23 cellular contexts compared by ENCODE assay signal in the genomic region with DNA sequence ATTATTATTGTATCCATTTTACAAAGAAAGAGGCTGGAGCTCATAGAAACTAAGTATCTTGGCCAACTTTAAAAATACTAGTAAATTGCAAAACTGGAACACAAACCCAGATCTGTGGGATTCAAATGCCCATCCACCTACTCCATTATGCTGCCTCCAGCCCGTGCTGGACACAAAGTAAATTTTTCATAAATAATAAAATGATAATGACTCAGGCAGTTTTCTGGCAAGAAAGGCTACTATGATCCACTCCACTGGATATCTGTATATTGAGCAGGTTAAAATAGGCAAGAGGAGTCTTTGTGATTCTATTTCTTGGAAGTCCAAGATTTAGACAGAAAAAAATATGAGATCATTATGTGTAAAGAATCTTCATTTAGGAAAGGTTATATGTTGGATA.
DNase-seq lines count a peak whose midpoint lies in the region; ATAC-seq and TF ChIP-seq lines count a peak whose summit lies in the region.
"Had no signal": no experiment of that assay in that cellular context is flagged by ENCODE, and none has a peak within 500 bp of the region (broad histone marks: within the 10 kb centered on the region; RNA-seq: fewer than 3 reads in every experiment).

No MANE protein-coding gene starts in this region.

- DNase-seq in MCF 10A (ENCODE audit: unreplicated experiment), result peak; percentile 36
- DNase-seq in breast epithelium (ENCODE audit: low spot score in 2 of 2), result no peak
- DNase-seq in adipocyte (ENCODE audit: low read depth), result peak; percentile 9
- peak; percentile 20 for DNase-seq in fibroblast of gingiva (ENCODE audit: low read depth)
- no peak for DNase-seq in inferior parietal cortex (ENCODE audit: extremely low spot score)
- DNase-seq in AG20443 (ENCODE audit: low spot score), result no peak
- DNase-seq in BE2C, result no peak
- DNase-seq: 8988T; CD4-positive, CD25-positive, alpha-beta regulatory T cell; EL; H7; HFFc6; KBM-7; NCI-H1417; NCI-H1694 treated with DMSO at 0.1 percent for 48 hours; NCI-H2081 treated with DMSO at 0.1 percent for 48 hours; NCI-H2171 treated with DMSO at 0.1 percent for 48 hours; NCI-H524 treated with DMSO at 0.1 percent for 48 hours; OCI-M1 had no signal

- no peaks in the 10 kb centered on the region for H3K27me3 ChIP-seq in breast epithelium
- H3K27me3 ChIP-seq in adipocyte (replicated peaks; ENCODE audit: control insufficient read depth, insufficient read depth, low read length), result no peaks in the 10 kb centered on the region
- H3K27me3 ChIP-seq in BE2C, result no peaks in the 10 kb centered on the region

- H3K4me3 Mint-ChIP-seq in MCF 10A (ENCODE audit: unreplicated experiment), result no peak overlapping the region
- H3K4me3 Mint-ChIP-seq: CD4-positive, CD25-positive, alpha-beta regulatory T cell; HFFc6 had no signal

- no peak overlapping the region for H3K27ac ChIP-seq in breast epithelium
- H3K27ac ChIP-seq: HL-60 had no signal

- TF ChIP-seq CTCF in MCF 10A (IDR thresholded peaks at IDR 0.05; ENCODE audit: unreplicated experiment) (no peak), breast epithelium (IDR thresholded peaks at IDR 0.05) (no peak), BE2C (IDR thresholded peaks at IDR 0.05; ENCODE audit: low read depth, low read length) (no peak)

- H3K4me3 ChIP-seq in breast epithelium, result no peak overlapping the region
- H3K4me3 ChIP-seq in adipocyte (ENCODE audit: low read length), result no peak overlapping the region
- no peak overlapping the region for H3K4me3 ChIP-seq in BE2C (ENCODE audit: low read depth, low read length)

- BruUV-seq in MCF 10A (replicated peaks; lab: Mats Ljungman, UMichigan), result no TSS peak

- no peaks in the 10 kb centered on the region for H3K36me3 ChIP-seq in breast epithelium
- no peaks in the 10 kb centered on the region for H3K36me3 ChIP-seq in adipocyte (ENCODE audit: control insufficient read depth, insufficient read depth, low read length, severe bottlenecking)
- H3K36me3 ChIP-seq in BE2C, result no peaks in the 10 kb centered on the region

- no peak for ATAC-seq in HG02852 (IDR thresholded peaks at IDR 0.05; ENCODE audit: unreplicated experiment)
- ATAC-seq: HepG2, Right ventricle myocardium inferior had no signal

- peak overlapping the region; percentile 74 for H3K9ac ChIP-seq in adipocyte (ENCODE audit: low read length)

- CTCF ChIA-PET in MCF 10A (lab: Yijun Ruan, JAX), result interaction anchor here (0.7 kb wide), 1 partner anchor 1210 kb away, joined by 3 read pairs; no protein-coding TSS in a partner anchor

- no peaks in the 10 kb centered on the region for H3K4me1 ChIP-seq in breast epithelium
- peaks cover 49% of the 10 kb centered on the region for H3K4me1 ChIP-seq in adipocyte (ENCODE audit: control insufficient read depth, insufficient read depth, low read length)
- H3K4me1 ChIP-seq in BE2C, result peaks cover 4% of the 10 kb centered on the region

- H3K27ac Mint-ChIP-seq in MCF 10A (ENCODE audit: low read depth, unreplicated experiment), result no peak overlapping the region

- no peaks in the 10 kb centered on the region for H3K36me3 Mint-ChIP-seq in MCF 10A (ENCODE audit: insufficient read depth, unreplicated experiment)
- H3K36me3 Mint-ChIP-seq: CD4-positive, CD25-positive, alpha-beta regulatory T cell had no signal

- H3K9me3 Mint-ChIP-seq in MCF 10A (ENCODE audit: unreplicated experiment), result no peaks in the 10 kb centered on the region
- H3K9me3 Mint-ChIP-seq: HFFc6 had no signal

- peaks cover 11% of the 10 kb centered on the region for H3K4me1 Mint-ChIP-seq in MCF 10A (ENCODE audit: insufficient read depth, unreplicated experiment)

- TF ChIP-seq POLR2A in breast epithelium (IDR thresholded peaks at IDR 0.05), result no peak

- intact Hi-C loops in MCF 10A (cut with micrococcal nuclease) (no loop called here), breast epithelium (cut with DNase I; ENCODE audit: low total_unique reads) (no loop called here)

- H3K27me3 Mint-ChIP-seq in MCF 10A (ENCODE audit: insufficient read depth, unreplicated experiment), result no peaks in the 10 kb centered on the region
- H3K27me3 Mint-ChIP-seq: CD4-positive, CD25-positive, alpha-beta regulatory T cell had no signal

- no peaks in the 10 kb centered on the region for H3K9me3 ChIP-seq in breast epithelium
- H3K9me3 ChIP-seq in adipocyte (ENCODE audit: control insufficient read depth, low read length), result no peaks in the 10 kb centered on the region
- no peaks in the 10 kb centered on the region for H3K9me3 ChIP-seq in BE2C

- POLR2A ChIA-PET in MCF 10A (lab: Yijun Ruan, JAX), result interaction anchor here (0.6 to 4.0 kb wide), 4 partner anchors 12 to 25 kb away, joined by 3 to 24 read pairs (median 8); no protein-coding TSS in a partner anchor

Comparison
In these comparisons a context has a peak if more than half of its experiments do, and no peak if none do; other contexts are left out.
1. DNase-seq: peak in MCF 10A (single experiment), adipocyte (single experiment) and fibroblast of gingiva (single experiment); none in breast epithelium (0 of 2), inferior parietal cortex (single experiment), AG20443 (single experiment) and BE2C (single experiment).